1 cellular context compared by ENCODE assay signal in genomic region chr15:59438891-59439290, GRCh38.
TF ChIP-seq lines count a peak whose summit lies in the region.

No MANE protein-coding gene starts in this region.

TF ChIP-seq in HepG2, 621 proteins besides CTCF, POLR2A, EP300 and RAD21 (continued from another document):
- TF ChIP-seq KIAA2018 (CRISPR knock-in tag; IDR thresholded peaks at IDR 0.05; ENCODE audit: borderline replicate concordance) (no peak), FOXO1 (CRISPR knock-in tag; IDR thresholded peaks at IDR 0.05) (no peak), JDP2 (CRISPR knock-in tag; IDR thresholded peaks at IDR 0.05; ENCODE audit: borderline replicate concordance) (no peak), MYC (CRISPR knock-in tag; IDR thresholded peaks at IDR 0.05; ENCODE audit: borderline replicate concordance) (no peak), NFE2L1 (CRISPR knock-in tag; IDR thresholded peaks at IDR 0.05; ENCODE audit: borderline replicate concordance) (no peak), ZNF850 (CRISPR knock-in tag; conservative IDR thresholded peaks at IDR 0.05) (no peak), AGO1 (IDR thresholded peaks at IDR 0.05; ENCODE audit: low read depth, low read length, poor library complexity, severe bottlenecking) (no peak)
- TF ChIP-seq, protein P1, sequence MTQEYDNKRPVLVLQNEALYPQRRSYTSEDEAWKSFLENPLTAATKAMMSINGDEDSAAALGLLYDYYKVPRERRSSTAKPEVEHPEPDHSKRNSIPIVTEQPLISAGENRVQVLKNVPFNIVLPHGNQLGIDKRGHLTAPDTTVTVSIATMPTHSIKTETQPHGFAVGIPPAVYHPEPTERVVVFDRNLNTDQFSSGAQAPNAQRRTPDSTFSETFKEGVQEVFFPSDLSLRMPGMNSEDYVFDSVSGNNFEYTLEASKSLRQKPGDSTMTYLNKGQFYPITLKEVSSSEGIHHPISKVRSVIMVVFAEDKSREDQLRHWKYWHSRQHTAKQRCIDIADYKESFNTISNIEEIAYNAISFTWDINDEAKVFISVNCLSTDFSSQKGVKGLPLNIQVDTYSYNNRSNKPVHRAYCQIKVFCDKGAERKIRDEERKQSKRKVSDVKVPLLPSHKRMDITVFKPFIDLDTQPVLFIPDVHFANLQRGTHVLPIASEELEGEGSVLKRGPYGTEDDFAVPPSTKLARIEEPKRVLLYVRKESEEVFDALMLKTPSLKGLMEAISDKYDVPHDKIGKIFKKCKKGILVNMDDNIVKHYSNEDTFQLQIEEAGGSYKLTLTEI (CRISPR knock-in tag; conservative IDR thresholded peaks at IDR 0.05), result no peak
